Comparison of ENCODE assay signal across 8 cellular contexts in genomic region chr1:212455406-212456165, GRCh38. TPM values are rescaled to one million over a fixed set of nuclear protein-coding genes. Genes with fewer than 3 reads are reported as not detected.
DNase-seq lines count a peak whose midpoint lies in the region; ATAC-seq and TF ChIP-seq lines count a peak whose summit lies in the region.

No MANE protein-coding gene starts in this region.

- in situ Hi-C loops in Caki2 (cut with HindIII; ENCODE audit: low pct_unique_long_range_greater_than_20kb, low sequenced_read_pairs) = no loop called here

- H3K36me3 ChIP-seq in ascending aorta (no peaks in the 10 kb centered on the region), hepatocyte (replicated peaks; ENCODE audit: insufficient read depth, low read depth) (no peaks in the 10 kb centered on the region)

- H3K4me1 ChIP-seq in ascending aorta (peaks cover 15 to 24% of the 10 kb centered on the region in 2 donors), hepatocyte (ENCODE audit: insufficient read depth) (no peaks in the 10 kb centered on the region)

- DNase-seq in Caki2 (ENCODE audit: low read depth) = peak; percentile 59
- peak; percentile 69 for DNase-seq in NCI-H1436 (lab: John Stamatoyannopoulos, UW)
- peak; percentile 37 for DNase-seq in T-helper 22 cell (ENCODE audit: low read depth)
- peak; percentile 55 to 96 for DNase-seq in ascending aorta (ENCODE audit: low spot score in 2 of 2)
- peak; percentile 87 for DNase-seq in hepatocyte (ENCODE audit: low spot score)
- DNase-seq in skeletal muscle cell (ENCODE audit: low read depth) = peak; percentile 46
- no peak for DNase-seq in NCI-H226

- no peaks in the 10 kb centered on the region for H3K79me2 ChIP-seq in hepatocyte

- H3K27me3 ChIP-seq in ascending aorta = no peaks in the 10 kb centered on the region
- no peaks in the 10 kb centered on the region for H3K27me3 ChIP-seq in hepatocyte

- no peaks in the 10 kb centered on the region for H3K9me3 ChIP-seq in ascending aorta
- H3K9me3 ChIP-seq in hepatocyte (ENCODE audit: low read depth) = no peaks in the 10 kb centered on the region

- WGBS in hepatocyte (ENCODE audit: low lambda C conversion rate, missing lambda C conversion rate) = 47% methylated on average over 6 of the region's 6 CpGs

- TF ChIP-seq CTCF in ascending aorta (IDR thresholded peaks at IDR 0.05) (peak; percentile 94 to 98 (median 94)), hepatocyte (IDR thresholded peaks at IDR 0.05; ENCODE audit: poor library complexity) (peak; percentile 94)

- H4K20me1 ChIP-seq in hepatocyte (ENCODE audit: insufficient read depth, poor library complexity, severe bottlenecking) = no peaks in the 10 kb centered on the region

- H3K4me3 ChIP-seq in ascending aorta (peak overlapping the region in 1 of 2 donors; percentile 31), hepatocyte (no peak overlapping the region), skeletal muscle cell (ENCODE audit: low read depth, low read length) (peak overlapping the region; percentile 17)

- peak; percentile 69 for ATAC-seq in GM21786 (IDR thresholded peaks at IDR 0.05; ENCODE audit: unreplicated experiment)

- intact Hi-C loops in ascending aorta (cut with DNase I) = loop anchor here (1.0 to 10.0 kb wide), 6 partner anchors 87 to 621 kb away; partner anchors contain the start of genes ANGEL2, FLVCR1 and LPGAT1

- no peak overlapping the region for H2AFZ ChIP-seq in hepatocyte

- H3K27ac ChIP-seq in ascending aorta (peak overlapping the region; percentile 43 to 78), hepatocyte (no peak overlapping the region)

- no peaks in the 10 kb centered on the region for H3K9me2 ChIP-seq in hepatocyte (replicated peaks; ENCODE audit: insufficient read depth)

- peak overlapping the region; percentile 59 for H3K4me2 ChIP-seq in hepatocyte

RNA-seq across cellular contexts. Expression of gene NENF, which starts 22.9 kb away (rescaled TPM):
- total RNA-seq in Caki2 (2014; rRNA removed; shearing (Covaris generic); ENCODE audit: low replicate concordance) = 140 and 163 TPM in 2 replicates
- 186 TPM for total RNA-seq in ascending aorta
- 45.4 and 52.3 TPM in 2 replicates for total RNA-seq in hepatocyte
- 115 and 144 TPM in 2 replicates for polyA plus RNA-seq in hepatocyte

RNA-seq across cellular contexts. Expression of gene PACC1, which starts 40.9 kb away (rescaled TPM):
- total RNA-seq in Caki2 (2014; rRNA removed; shearing (Covaris generic); ENCODE audit: low replicate concordance) = 8.4 and 14.8 TPM in 2 replicates
- total RNA-seq in ascending aorta (0.85 TPM), hepatocyte (10.0 and 10.4 TPM in 2 replicates)
- 6.4 and 9.4 TPM in 2 replicates for polyA plus RNA-seq in hepatocyte
